In the genomic region with DNA sequence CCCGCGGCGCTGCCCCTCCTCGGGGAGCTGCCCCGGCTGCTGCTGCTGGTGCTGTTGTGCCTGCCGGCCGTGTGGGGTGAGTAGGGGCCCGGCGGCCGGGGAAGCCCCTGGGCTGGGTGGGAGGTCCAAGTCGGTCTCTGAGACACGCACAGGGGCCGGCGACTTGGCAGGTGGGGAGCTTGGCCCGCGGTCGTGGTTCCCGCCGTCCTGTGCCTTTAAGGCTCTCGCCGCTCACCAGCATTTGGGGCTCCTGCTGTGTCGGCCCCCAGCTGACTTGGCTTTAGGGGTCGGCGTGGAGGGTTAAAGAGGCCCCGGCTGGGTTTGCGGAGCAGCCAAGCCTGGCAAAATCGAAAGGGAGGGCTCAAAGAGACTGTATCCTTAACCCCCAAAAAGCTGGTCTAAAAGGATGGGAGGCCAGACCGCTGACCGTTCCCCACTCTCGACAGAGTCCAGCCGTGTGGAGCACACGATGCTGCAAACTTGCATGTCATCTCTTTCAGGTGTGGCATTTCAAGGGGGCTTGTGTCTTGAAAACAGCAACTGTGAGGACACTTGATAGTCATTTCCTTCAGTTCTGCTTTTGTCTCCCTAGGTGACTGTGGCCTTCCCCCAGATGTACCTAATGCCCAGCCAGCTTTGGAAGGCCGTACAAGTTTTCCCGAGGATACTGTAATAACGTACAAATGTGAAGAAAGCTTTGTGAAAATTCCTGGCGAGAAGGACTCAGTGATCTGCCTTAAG, we compare ENCODE assay signal across 1 cellular context.
TF ChIP-seq lines count a peak whose summit lies in the region.

No MANE protein-coding gene starts in this region.

TF ChIP-seq in HepG2, 621 proteins besides CTCF, POLR2A, EP300 and RAD21 (continued from another document and continues in another):
- no peak; the same call in none of the 2 replicates for TF ChIP-seq PHF8 (CRISPR knock-in tag; IDR thresholded peaks at IDR 0.05)
- no peak for TF ChIP-seq JDP2 (CRISPR knock-in tag; IDR thresholded peaks at IDR 0.05; ENCODE audit: borderline replicate concordance)
- no peak for TF ChIP-seq GPN1 (CRISPR knock-in tag; IDR thresholded peaks at IDR 0.05; ENCODE audit: borderline replicate concordance)
- no peak; the same call in 1 of the 2 replicates for TF ChIP-seq ELF4 (CRISPR knock-in tag; IDR thresholded peaks at IDR 0.05; ENCODE audit: borderline replicate concordance)
- no peak for TF ChIP-seq DR1 (CRISPR knock-in tag; IDR thresholded peaks at IDR 0.05)
- no peak for TF ChIP-seq RFX3 (CRISPR knock-in tag; IDR thresholded peaks at IDR 0.05)
- TF ChIP-seq, protein P1, sequence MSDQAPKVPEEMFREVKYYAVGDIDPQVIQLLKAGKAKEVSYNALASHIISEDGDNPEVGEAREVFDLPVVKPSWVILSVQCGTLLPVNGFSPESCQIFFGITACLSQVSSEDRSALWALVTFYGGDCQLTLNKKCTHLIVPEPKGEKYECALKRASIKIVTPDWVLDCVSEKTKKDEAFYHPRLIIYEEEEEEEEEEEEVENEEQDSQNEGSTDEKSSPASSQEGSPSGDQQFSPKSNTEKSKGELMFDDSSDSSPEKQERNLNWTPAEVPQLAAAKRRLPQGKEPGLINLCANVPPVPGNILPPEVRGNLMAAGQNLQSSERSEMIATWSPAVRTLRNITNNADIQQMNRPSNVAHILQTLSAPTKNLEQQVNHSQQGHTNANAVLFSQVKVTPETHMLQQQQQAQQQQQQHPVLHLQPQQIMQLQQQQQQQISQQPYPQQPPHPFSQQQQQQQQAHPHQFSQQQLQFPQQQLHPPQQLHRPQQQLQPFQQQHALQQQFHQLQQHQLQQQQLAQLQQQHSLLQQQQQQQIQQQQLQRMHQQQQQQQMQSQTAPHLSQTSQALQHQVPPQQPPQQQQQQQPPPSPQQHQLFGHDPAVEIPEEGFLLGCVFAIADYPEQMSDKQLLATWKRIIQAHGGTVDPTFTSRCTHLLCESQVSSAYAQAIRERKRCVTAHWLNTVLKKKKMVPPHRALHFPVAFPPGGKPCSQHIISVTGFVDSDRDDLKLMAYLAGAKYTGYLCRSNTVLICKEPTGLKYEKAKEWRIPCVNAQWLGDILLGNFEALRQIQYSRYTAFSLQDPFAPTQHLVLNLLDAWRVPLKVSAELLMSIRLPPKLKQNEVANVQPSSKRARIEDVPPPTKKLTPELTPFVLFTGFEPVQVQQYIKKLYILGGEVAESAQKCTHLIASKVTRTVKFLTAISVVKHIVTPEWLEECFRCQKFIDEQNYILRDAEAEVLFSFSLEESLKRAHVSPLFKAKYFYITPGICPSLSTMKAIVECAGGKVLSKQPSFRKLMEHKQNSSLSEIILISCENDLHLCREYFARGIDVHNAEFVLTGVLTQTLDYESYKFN (CRISPR knock-in tag; conservative IDR thresholded peaks at IDR 0.05), result no peak
- TF ChIP-seq, protein P2, sequence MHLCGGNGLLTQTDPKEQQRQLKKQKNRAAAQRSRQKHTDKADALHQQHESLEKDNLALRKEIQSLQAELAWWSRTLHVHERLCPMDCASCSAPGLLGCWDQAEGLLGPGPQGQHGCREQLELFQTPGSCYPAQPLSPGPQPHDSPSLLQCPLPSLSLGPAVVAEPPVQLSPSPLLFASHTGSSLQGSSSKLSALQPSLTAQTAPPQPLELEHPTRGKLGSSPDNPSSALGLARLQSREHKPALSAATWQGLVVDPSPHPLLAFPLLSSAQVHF (CRISPR knock-in tag; IDR thresholded peaks at IDR 0.05), result no peak
- TF ChIP-seq, protein P3, sequence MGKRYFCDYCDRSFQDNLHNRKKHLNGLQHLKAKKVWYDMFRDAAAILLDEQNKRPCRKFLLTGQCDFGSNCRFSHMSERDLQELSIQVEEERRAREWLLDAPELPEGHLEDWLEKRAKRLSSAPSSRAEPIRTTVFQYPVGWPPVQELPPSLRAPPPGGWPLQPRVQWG (CRISPR knock-in tag; IDR thresholded peaks at IDR 0.05; ENCODE audit: borderline replicate concordance, low read depth), result no peak
- no peak for TF ChIP-seq ZNF331 (CRISPR knock-in tag; IDR thresholded peaks at IDR 0.05)
- TF ChIP-seq HIVEP1 (CRISPR knock-in tag; IDR thresholded peaks at IDR 0.05), result peak; percentile 48; the same call in 1 of the 2 replicates
- TF ChIP-seq, protein P4, sequence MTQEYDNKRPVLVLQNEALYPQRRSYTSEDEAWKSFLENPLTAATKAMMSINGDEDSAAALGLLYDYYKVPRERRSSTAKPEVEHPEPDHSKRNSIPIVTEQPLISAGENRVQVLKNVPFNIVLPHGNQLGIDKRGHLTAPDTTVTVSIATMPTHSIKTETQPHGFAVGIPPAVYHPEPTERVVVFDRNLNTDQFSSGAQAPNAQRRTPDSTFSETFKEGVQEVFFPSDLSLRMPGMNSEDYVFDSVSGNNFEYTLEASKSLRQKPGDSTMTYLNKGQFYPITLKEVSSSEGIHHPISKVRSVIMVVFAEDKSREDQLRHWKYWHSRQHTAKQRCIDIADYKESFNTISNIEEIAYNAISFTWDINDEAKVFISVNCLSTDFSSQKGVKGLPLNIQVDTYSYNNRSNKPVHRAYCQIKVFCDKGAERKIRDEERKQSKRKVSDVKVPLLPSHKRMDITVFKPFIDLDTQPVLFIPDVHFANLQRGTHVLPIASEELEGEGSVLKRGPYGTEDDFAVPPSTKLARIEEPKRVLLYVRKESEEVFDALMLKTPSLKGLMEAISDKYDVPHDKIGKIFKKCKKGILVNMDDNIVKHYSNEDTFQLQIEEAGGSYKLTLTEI (CRISPR knock-in tag; conservative IDR thresholded peaks at IDR 0.05), result no peak
- 0 out of 2 replicates have a peak, but pooled peaks have one; percentile 46 for TF ChIP-seq GTF3A (CRISPR knock-in tag; conservative IDR thresholded peaks at IDR 0.05)
- peak; percentile 12; the same call in 1 of the 2 replicates for TF ChIP-seq ZNF563 (CRISPR knock-in tag; IDR thresholded peaks at IDR 0.05)
- TF ChIP-seq FOXA3 (CRISPR knock-in tag; IDR thresholded peaks at IDR 0.05), result no peak
- TF ChIP-seq, protein P5, sequence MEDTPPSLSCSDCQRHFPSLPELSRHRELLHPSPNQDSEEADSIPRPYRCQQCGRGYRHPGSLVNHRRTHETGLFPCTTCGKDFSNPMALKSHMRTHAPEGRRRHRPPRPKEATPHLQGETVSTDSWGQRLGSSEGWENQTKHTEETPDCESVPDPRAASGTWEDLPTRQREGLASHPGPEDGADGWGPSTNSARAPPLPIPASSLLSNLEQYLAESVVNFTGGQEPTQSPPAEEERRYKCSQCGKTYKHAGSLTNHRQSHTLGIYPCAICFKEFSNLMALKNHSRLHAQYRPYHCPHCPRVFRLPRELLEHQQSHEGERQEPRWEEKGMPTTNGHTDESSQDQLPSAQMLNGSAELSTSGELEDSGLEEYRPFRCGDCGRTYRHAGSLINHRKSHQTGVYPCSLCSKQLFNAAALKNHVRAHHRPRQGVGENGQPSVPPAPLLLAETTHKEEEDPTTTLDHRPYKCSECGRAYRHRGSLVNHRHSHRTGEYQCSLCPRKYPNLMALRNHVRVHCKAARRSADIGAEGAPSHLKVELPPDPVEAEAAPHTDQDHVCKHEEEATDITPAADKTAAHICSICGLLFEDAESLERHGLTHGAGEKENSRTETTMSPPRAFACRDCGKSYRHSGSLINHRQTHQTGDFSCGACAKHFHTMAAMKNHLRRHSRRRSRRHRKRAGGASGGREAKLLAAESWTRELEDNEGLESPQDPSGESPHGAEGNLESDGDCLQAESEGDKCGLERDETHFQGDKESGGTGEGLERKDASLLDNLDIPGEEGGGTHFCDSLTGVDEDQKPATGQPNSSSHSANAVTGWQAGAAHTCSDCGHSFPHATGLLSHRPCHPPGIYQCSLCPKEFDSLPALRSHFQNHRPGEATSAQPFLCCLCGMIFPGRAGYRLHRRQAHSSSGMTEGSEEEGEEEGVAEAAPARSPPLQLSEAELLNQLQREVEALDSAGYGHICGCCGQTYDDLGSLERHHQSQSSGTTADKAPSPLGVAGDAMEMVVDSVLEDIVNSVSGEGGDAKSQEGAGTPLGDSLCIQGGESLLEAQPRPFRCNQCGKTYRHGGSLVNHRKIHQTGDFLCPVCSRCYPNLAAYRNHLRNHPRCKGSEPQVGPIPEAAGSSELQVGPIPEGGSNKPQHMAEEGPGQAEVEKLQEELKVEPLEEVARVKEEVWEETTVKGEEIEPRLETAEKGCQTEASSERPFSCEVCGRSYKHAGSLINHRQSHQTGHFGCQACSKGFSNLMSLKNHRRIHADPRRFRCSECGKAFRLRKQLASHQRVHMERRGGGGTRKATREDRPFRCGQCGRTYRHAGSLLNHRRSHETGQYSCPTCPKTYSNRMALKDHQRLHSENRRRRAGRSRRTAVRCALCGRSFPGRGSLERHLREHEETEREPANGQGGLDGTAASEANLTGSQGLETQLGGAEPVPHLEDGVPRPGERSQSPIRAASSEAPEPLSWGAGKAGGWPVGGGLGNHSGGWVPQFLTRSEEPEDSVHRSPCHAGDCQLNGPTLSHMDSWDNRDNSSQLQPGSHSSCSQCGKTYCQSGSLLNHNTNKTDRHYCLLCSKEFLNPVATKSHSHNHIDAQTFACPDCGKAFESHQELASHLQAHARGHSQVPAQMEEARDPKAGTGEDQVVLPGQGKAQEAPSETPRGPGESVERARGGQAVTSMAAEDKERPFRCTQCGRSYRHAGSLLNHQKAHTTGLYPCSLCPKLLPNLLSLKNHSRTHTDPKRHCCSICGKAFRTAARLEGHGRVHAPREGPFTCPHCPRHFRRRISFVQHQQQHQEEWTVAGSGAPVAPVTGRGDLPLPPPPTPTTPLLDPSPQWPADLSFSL (CRISPR knock-in tag; IDR thresholded peaks at IDR 0.05), result no peak
- TF ChIP-seq TGIF2 (CRISPR knock-in tag; IDR thresholded peaks at IDR 0.05), result no peak
- TF ChIP-seq, protein P6, sequence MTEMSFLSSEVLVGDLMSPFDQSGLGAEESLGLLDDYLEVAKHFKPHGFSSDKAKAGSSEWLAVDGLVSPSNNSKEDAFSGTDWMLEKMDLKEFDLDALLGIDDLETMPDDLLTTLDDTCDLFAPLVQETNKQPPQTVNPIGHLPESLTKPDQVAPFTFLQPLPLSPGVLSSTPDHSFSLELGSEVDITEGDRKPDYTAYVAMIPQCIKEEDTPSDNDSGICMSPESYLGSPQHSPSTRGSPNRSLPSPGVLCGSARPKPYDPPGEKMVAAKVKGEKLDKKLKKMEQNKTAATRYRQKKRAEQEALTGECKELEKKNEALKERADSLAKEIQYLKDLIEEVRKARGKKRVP (CRISPR knock-in tag; IDR thresholded peaks at IDR 0.05), result no peak
- TF ChIP-seq ZNF383 (CRISPR knock-in tag; IDR thresholded peaks at IDR 0.05; ENCODE audit: borderline replicate concordance), result no peak
- no peak for TF ChIP-seq CEBPG (CRISPR knock-in tag; IDR thresholded peaks at IDR 0.05)
- TF ChIP-seq, protein P7, sequence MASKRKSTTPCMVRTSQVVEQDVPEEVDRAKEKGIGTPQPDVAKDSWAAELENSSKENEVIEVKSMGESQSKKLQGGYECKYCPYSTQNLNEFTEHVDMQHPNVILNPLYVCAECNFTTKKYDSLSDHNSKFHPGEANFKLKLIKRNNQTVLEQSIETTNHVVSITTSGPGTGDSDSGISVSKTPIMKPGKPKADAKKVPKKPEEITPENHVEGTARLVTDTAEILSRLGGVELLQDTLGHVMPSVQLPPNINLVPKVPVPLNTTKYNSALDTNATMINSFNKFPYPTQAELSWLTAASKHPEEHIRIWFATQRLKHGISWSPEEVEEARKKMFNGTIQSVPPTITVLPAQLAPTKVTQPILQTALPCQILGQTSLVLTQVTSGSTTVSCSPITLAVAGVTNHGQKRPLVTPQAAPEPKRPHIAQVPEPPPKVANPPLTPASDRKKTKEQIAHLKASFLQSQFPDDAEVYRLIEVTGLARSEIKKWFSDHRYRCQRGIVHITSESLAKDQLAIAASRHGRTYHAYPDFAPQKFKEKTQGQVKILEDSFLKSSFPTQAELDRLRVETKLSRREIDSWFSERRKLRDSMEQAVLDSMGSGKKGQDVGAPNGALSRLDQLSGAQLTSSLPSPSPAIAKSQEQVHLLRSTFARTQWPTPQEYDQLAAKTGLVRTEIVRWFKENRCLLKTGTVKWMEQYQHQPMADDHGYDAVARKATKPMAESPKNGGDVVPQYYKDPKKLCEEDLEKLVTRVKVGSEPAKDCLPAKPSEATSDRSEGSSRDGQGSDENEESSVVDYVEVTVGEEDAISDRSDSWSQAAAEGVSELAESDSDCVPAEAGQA (IDR thresholded peaks at IDR 0.05; ENCODE audit: low read depth), result no peak
- TF ChIP-seq, protein P7 (CRISPR knock-in tag; IDR thresholded peaks at IDR 0.05; ENCODE audit: borderline replicate concordance), result no peak
- peak; percentile 1; the same call in 1 of the 2 replicates for TF ChIP-seq AHR (CRISPR knock-in tag; IDR thresholded peaks at IDR 0.05)
- TF ChIP-seq CBX5 (CRISPR knock-in tag; IDR thresholded peaks at IDR 0.05; ENCODE audit: borderline replicate concordance), result no peak
- TF ChIP-seq, protein P8, sequence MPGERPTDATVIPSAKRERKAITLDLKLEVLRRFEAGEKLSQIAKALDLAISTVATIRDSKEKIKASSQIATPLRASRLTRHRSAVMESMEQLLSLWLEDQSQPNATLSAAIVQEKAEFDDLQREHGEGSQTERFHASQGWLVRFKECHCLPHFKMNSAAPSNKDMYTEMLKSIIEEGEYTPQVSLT (CRISPR knock-in tag; IDR thresholded peaks at IDR 0.05; ENCODE audit: borderline replicate concordance, low read depth), result no peak
- TF ChIP-seq ZNF343 (CRISPR knock-in tag; IDR thresholded peaks at IDR 0.05), result 0 out of 2 replicates have a peak, but pooled peaks have one; percentile 23
- TF ChIP-seq IKZF1 (IDR thresholded peaks at IDR 0.05), result no peak
- no peak for TF ChIP-seq RARG (CRISPR knock-in tag; IDR thresholded peaks at IDR 0.05; ENCODE audit: low read depth)
- TF ChIP-seq RFX1 (IDR thresholded peaks at IDR 0.05), result no peak
- no peak for TF ChIP-seq RNF2 (conservative IDR thresholded peaks at IDR 0.05; ENCODE audit: low read depth)
- TF ChIP-seq, protein P9, sequence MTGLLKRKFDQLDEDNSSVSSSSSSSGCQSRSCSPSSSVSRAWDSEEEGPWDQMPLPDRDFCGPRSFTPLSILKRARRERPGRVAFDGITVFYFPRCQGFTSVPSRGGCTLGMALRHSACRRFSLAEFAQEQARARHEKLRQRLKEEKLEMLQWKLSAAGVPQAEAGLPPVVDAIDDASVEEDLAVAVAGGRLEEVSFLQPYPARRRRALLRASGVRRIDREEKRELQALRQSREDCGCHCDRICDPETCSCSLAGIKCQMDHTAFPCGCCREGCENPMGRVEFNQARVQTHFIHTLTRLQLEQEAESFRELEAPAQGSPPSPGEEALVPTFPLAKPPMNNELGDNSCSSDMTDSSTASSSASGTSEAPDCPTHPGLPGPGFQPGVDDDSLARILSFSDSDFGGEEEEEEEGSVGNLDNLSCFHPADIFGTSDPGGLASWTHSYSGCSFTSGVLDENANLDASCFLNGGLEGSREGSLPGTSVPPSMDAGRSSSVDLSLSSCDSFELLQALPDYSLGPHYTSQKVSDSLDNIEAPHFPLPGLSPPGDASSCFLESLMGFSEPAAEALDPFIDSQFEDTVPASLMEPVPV (CRISPR knock-in tag; IDR thresholded peaks at IDR 0.05), result no peak
- TF ChIP-seq NFIC (IDR thresholded peaks at IDR 0.05; ENCODE audit: low read length), result no peak
- no peak for TF ChIP-seq ZNF781 (CRISPR knock-in tag; IDR thresholded peaks at IDR 0.05; ENCODE audit: borderline replicate concordance, not compliant biosample characterization)
